In genomic region chr3:58305882-58306661, GRCh38 we compare ENCODE assay signal across 8 cellular contexts. TPM values are rescaled to one million over a fixed set of nuclear protein-coding genes. Genes with fewer than 3 reads are reported as not detected.
DNase-seq lines count a peak whose midpoint lies in the region; ATAC-seq and TF ChIP-seq lines count a peak whose summit lies in the region.

HTD2 (plus strand) TSS chr3:58306520; CDS start chr3:58317614, 11,094 bp downstream.
RPP14 (plus strand) TSS chr3:58306245; CDS start chr3:58310330, 4,085 bp downstream.

- ATAC-seq in GM19468 (IDR thresholded peaks at IDR 0.05; ENCODE audit: extremely low read depth, unreplicated experiment) = peak; percentile 71
- ATAC-seq in lung (ENCODE audit: insufficient read depth, low FRiP score) = peak; percentile 98

- peak; percentile 97 for TF ChIP-seq CTCF in lung (IDR thresholded peaks at IDR 0.05; ENCODE audit: control extremely low read depth, extremely low read depth)

- 4% methylated on average over 71 of the region's 71 CpGs for WGBS in lung, 2 donors

- DNase-seq in COR-L47 (lab: John Stamatoyannopoulos, UW) = peak; percentile 85
- DNase-seq in HS-5 (ENCODE audit: low read depth) = peak; percentile 88
- DNase-seq in NK-92 (lab: John Stamatoyannopoulos, UW; ENCODE audit: unreplicated experiment) = peak; percentile 91
- peak; percentile 100 for DNase-seq in activated CD8-positive, alpha-beta memory T cell treated with anti-CD3 and anti-CD28 coated beads for 24 hours
- peak; percentile 99 for DNase-seq in effector CD4-positive, alpha-beta T cell
- peak; percentile 99 for DNase-seq in lung (ENCODE audit: low spot score)
- DNase-seq in stimulated activated CD4-positive, alpha-beta T cell treated with anti-CD3 and anti-CD28 coated beads, TNF-alpha, amount 100 ng/mL, for 4 hours (ENCODE audit: low read depth in 3 of 3) = peak; percentile 97 to 98 (median 97)

- H3K9me3 ChIP-seq in lung (ENCODE audit: control insufficient read depth in 2 of 2, insufficient read depth in 1 of 2, low read length in 1 of 2) = no peaks in the 10 kb centered on the region

- H3K27me3 ChIP-seq in lung (ENCODE audit: control insufficient read depth, insufficient read depth) = no peaks in the 10 kb centered on the region

- peaks cover 6 to 10% of the 10 kb centered on the region in 2 donors for H3K4me1 ChIP-seq in lung (ENCODE audit: control insufficient read depth in 2 of 2, insufficient read depth in 2 of 2, low read length in 2 of 2)

- H3K36me3 ChIP-seq in lung (ENCODE audit: control insufficient read depth in 2 of 2, insufficient read depth in 2 of 2, low read length in 2 of 2) = no peaks in the 10 kb centered on the region

- H3K27ac ChIP-seq in lung (ENCODE audit: low read depth in 1 of 2, low read length in 1 of 2) = peak within 1 kb of the TSS; percentile 97 to 98

- H3K4me3 ChIP-seq in lung = peak within 1 kb of the TSS; percentile 58

RNA-seq across cellular contexts. Expression of gene HTD2, which starts in this region (rescaled TPM):
- 10 to 100 TPM in 1 of 2 donors, 1 to 10 TPM in 1; 7.5 to 12.1 TPM for total RNA-seq in lung
- 1 to 10 TPM; 2.5 to 5.6 TPM for polyA plus RNA-seq in lung

RNA-seq across cellular contexts. Expression of gene RPP14, which starts in this region (rescaled TPM):
- 10 to 100 TPM; 12.9 to 14.2 TPM for total RNA-seq in lung
- polyA plus RNA-seq in lung = 1 to 10 TPM; 6.8 to 8.6 TPM

Comparison
In these comparisons a context has a peak if more than half of its experiments do, and no peak if none do; other contexts are left out.
1. Peak in every context shown above with its lines: DNase-seq, ATAC-seq, H3K4me3 ChIP-seq and H3K27ac ChIP-seq.